ENCODE assay signal across 20 cellular contexts in the genomic region with DNA sequence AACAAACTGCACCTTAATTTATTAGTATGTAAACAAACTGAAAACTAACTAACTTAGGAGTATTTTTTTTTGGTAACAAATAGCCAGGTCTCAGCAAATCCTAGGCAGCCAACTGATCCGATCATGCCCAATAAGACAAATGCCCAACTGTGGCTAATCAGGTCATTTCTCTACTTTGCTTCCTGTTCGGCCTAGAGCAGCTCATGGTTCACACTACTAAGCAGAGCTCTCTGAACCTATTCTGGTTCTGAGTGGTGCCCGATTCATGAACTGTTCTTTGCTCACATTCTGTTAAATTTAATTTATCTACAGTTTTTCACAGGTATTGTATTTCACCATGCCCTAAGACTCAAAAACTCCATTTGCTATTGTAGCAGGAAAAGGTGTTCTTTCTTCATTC. TPM values are rescaled to one million over a fixed set of nuclear protein-coding genes. Genes with fewer than 3 reads are reported as not detected.
DNase-seq lines count a peak whose midpoint lies in the region; ATAC-seq and TF ChIP-seq lines count a peak whose summit lies in the region.
"Had no signal": no experiment of that assay in that cellular context is flagged by ENCODE, and none has a peak within 500 bp of the region (broad histone marks: within the 10 kb centered on the region; RNA-seq: fewer than 3 reads in every experiment).

No MANE protein-coding gene starts in this region.

- no peak overlapping the region for H3K9ac ChIP-seq in smooth muscle cell (ENCODE audit: low read depth)

- H3K4me2 ChIP-seq in smooth muscle cell = peak overlapping the region; percentile 38
- H3K4me2 ChIP-seq: A549 had no signal

- H3F3A ChIP-seq in smooth muscle cell (ENCODE audit: low read depth) = peaks cover 9% of the 10 kb centered on the region

- 89% methylated on average over 3 of the region's 3 CpGs for WGBS in smooth muscle cell (ENCODE audit: low lambda C conversion rate)

- H3K27ac ChIP-seq in SJSA1 = peak overlapping the region; percentile 12
- peak overlapping the region; percentile 72 to 82 for H3K27ac ChIP-seq in coronary artery
- H3K27ac ChIP-seq in smooth muscle cell (ENCODE audit: low read depth) = peak overlapping the region; percentile 74
- H3K27ac ChIP-seq: A549, Peyer's patch had no signal

- H3K27me3 ChIP-seq in SJSA1 (replicated peaks) (no peaks in the 10 kb centered on the region), smooth muscle cell (ENCODE audit: low read depth) (no peaks in the 10 kb centered on the region)
- H3K27me3 ChIP-seq: Peyer's patch had no signal

- TF ChIP-seq CTCF in GM12865 (IDR thresholded peaks at IDR 0.05; ENCODE audit: insufficient read depth, low read depth, low read length, missing control alignments) (no peak), coronary artery (IDR thresholded peaks at IDR 0.05) (no peak), smooth muscle cell (IDR thresholded peaks at IDR 0.05; ENCODE audit: borderline replicate concordance, insufficient read depth, poor library complexity, severe bottlenecking) (no peak)

- no peaks in the 10 kb centered on the region for H3K36me3 ChIP-seq in SJSA1
- no peaks in the 10 kb centered on the region for H3K36me3 ChIP-seq in smooth muscle cell (ENCODE audit: low read depth)
- H3K36me3 ChIP-seq: Peyer's patch had no signal

- H2AFZ ChIP-seq in smooth muscle cell (ENCODE audit: low read depth) = no peak overlapping the region

- H3K4me1 ChIP-seq in SJSA1 (replicated peaks) (peaks cover 25% of the 10 kb centered on the region), smooth muscle cell (ENCODE audit: low read depth) (peaks cover 9% of the 10 kb centered on the region)
- H3K4me1 ChIP-seq: A549, Peyer's patch had no signal

- DNase-seq in GM12865 (ENCODE audit: low read depth) (peak; percentile 2), SJSA1 (ENCODE audit: low read depth in 1 of 2, low spot score in 2 of 2) (no peak), coronary artery (ENCODE audit: low spot score) (peak; percentile 26), smooth muscle cell (lab: John Stamatoyannopoulos, UW; ENCODE audit: unreplicated experiment) (no peak), SK-N-DZ (ENCODE audit: low spot score) (no peak), NCI-H2171 (lab: John Stamatoyannopoulos, UW) (no peak), C1 segment of cervical spinal cord (lab: John Stamatoyannopoulos, UW) (no peak)
- DNase-seq: H7; NCI-H1048; NCI-H1436 treated with DMSO at 0.1 percent for 48 hours; NCI-H2029; NCI-H2171 treated with DMSO at 0.1 percent for 48 hours; NCI-H446; NCI-H526 treated with DMSO at 0.1 percent for 48 hours; NK-92 treated with Interleukin-12 subunit alpha and Interleukin-12 subunit beta, amount 100 ng/mL, for 24 hours; Peyer's patch had no signal

- no peak for ATAC-seq in HG03457 (IDR thresholded peaks at IDR 0.05; ENCODE audit: unreplicated experiment)
- ATAC-seq: A549 had no signal

- H3K4me3 ChIP-seq in GM12865 (ENCODE audit: low read depth, low read length) (no peak overlapping the region), SJSA1 (no peak overlapping the region), coronary artery (no peak overlapping the region), smooth muscle cell (no peak overlapping the region)
- H3K4me3 ChIP-seq: A549, Peyer's patch had no signal

- no peaks in the 10 kb centered on the region for H3K9me3 ChIP-seq in SJSA1 (replicated peaks)
- H3K9me3 ChIP-seq in smooth muscle cell (replicated peaks; ENCODE audit: low read depth) = no peaks in the 10 kb centered on the region
- H3K9me3 ChIP-seq: A549, Peyer's patch had no signal

- H3K79me2 ChIP-seq in smooth muscle cell (ENCODE audit: low read depth) = no peaks in the 10 kb centered on the region

- H4K20me1 ChIP-seq in smooth muscle cell (ENCODE audit: low read depth) = no peaks in the 10 kb centered on the region

RNA-seq across cellular contexts. Expression of gene CCDC3, which starts 55.1 kb away (rescaled TPM):
- 12.4 and 21.3 TPM in 2 replicates for total RNA-seq in SJSA1 (2014; rRNA removed; shearing (Covaris generic))
- total RNA-seq in smooth muscle cell = 33.7 and 46.0 TPM in 2 replicates
- polyA plus RNA-seq in smooth muscle cell = 39.2 and 51.2 TPM in 2 replicates
- polyA plus RNA-seq in SK-N-DZ (2014; cell fraction: cytosol; rRNA removed) = 10.5 and 11.5 TPM in 2 replicates
- 4.8 and 5.1 TPM in 2 replicates for polyA plus RNA-seq in SK-N-DZ (2014; cell fraction: nucleus; rRNA removed)
- total RNA-seq: MCF 10A had no signal
- polyA plus RNA-seq: IgD-negative memory B cell had no signal

Comparison
In these comparisons a context has a peak if more than half of its experiments do, and no peak if none do; other contexts are left out.
1. DNase-seq: peak in GM12865 (single experiment) and coronary artery (single experiment); none in SJSA1 (0 of 2), smooth muscle cell (single experiment), SK-N-DZ (single experiment), NCI-H2171 (single experiment) and C1 segment of cervical spinal cord (0 of 14).
2. H3K27ac ChIP-seq: peak in every context shown above with its lines; median percentile 77 in coronary artery; 74 in smooth muscle cell; 12 in SJSA1.